16 cellular contexts compared by ENCODE assay signal in genomic region chr11:128214263-128214662, GRCh38.
A peak's percentile ranks its signal among the peaks of the same experiment; 100 is the strongest.
DNase-seq lines count a peak whose midpoint lies in the region; ATAC-seq and TF ChIP-seq lines count a peak whose summit lies in the region.
"Had no signal": no experiment of that assay in that cellular context is flagged by ENCODE, and none has a peak within 500 bp of the region (broad histone marks: within the 10 kb centered on the region; RNA-seq: fewer than 3 reads in every experiment).

No MANE protein-coding gene starts in this region.

- ATAC-seq in PC-3 (no peak), GM21737 (IDR thresholded peaks at IDR 0.05; ENCODE audit: unreplicated experiment) (no peak)
- ATAC-seq: HepG2 had no signal

- H3K79me2 ChIP-seq in trophoblast cell (ENCODE audit: control insufficient read depth, insufficient read depth, low read length, poor library complexity) (no peaks in the 10 kb centered on the region), PC-3 (ENCODE audit: low read length) (no peaks in the 10 kb centered on the region)

- H2BK5ac ChIP-seq in trophoblast cell (ENCODE audit: low read depth, low read length, poor library complexity): no peak overlapping the region

- DNase-seq in M059J (ENCODE audit: low read depth) (peak; percentile 23), astrocyte of the hippocampus (ENCODE audit: low read depth, low spot score) (peak; percentile 42), trophoblast cell (no peak), NCI-H2107 treated with DMSO at 0.1 percent for 48 hours (lab: John Stamatoyannopoulos, UW; ENCODE audit: unreplicated experiment) (no peak), PC-3 (no peak)
- no peak for DNase-seq in activated CD4-positive, alpha-beta T cell treated with anti-CD3 and anti-CD28 coated beads for 1 hour
- DNase-seq: ACHN; BE2C; C1 segment of cervical spinal cord; CD4-positive, CD25-positive, alpha-beta regulatory T cell; CD8-positive, alpha-beta memory T cell; COR-L47; GDM1; H9 had no signal

- no peaks in the 10 kb centered on the region for H4K20me1 ChIP-seq in PC-3 (ENCODE audit: low read length)

- peak overlapping the region; percentile 5 for H2BK12ac ChIP-seq in trophoblast cell (ENCODE audit: low read length)

- H4K8ac ChIP-seq in trophoblast cell (ENCODE audit: low read depth, low read length): no peak overlapping the region

- CTCF ChIA-PET in PC-3 (lab: Charles Lee): no interaction called here

- H2AFZ ChIP-seq in trophoblast cell (ENCODE audit: insufficient read depth, low read length, poor library complexity): no peak overlapping the region
- H2AFZ ChIP-seq in PC-3 (ENCODE audit: low read length): no peak overlapping the region

- H3K27ac ChIP-seq in trophoblast cell (ENCODE audit: low read depth, low read length) (no peak overlapping the region), PC-3 (ENCODE audit: low read length) (no peak overlapping the region)

- peaks cover 7% of the 10 kb centered on the region for H3K9me3 ChIP-seq in trophoblast cell (ENCODE audit: insufficient read depth, low read depth, low read length)
- H3K9me3 ChIP-seq in PC-3 (ENCODE audit: low read length): no peaks in the 10 kb centered on the region
- H3K9me3 ChIP-seq: BE2C had no signal

- H4K12ac ChIP-seq in trophoblast cell (ENCODE audit: low read depth, low read length): no peak overlapping the region

- H3K4me2 ChIP-seq in trophoblast cell (ENCODE audit: low read length) (no peak overlapping the region), PC-3 (ENCODE audit: low read length) (no peak overlapping the region)

- no peak overlapping the region for H3K18ac ChIP-seq in trophoblast cell (ENCODE audit: low read length)

- TF ChIP-seq CTCF in PC-3 (conservative IDR thresholded peaks at IDR 0.05; ENCODE audit: low read depth, low read length): no peak

- no peak overlapping the region for H3K23ac ChIP-seq in trophoblast cell (ENCODE audit: low read length)

- H3K79me1 ChIP-seq in trophoblast cell (ENCODE audit: low read length): peaks cover 17% of the 10 kb centered on the region

- no peak overlapping the region for H2AK5ac ChIP-seq in trophoblast cell (ENCODE audit: low read length)

- no peaks in the 10 kb centered on the region for H3K9me2 ChIP-seq in PC-3 (replicated peaks; ENCODE audit: low read length)

- H2BK120ac ChIP-seq in trophoblast cell (ENCODE audit: insufficient read depth, low read length, poor library complexity): peak overlapping the region; percentile 0

- H4K91ac ChIP-seq in trophoblast cell (ENCODE audit: low read depth, low read length): peak overlapping the region; percentile 64

- intact Hi-C loops in PC-3 (cut with micrococcal nuclease): no loop called here

- POLR2A ChIA-PET in PC-3 (lab: Charles Lee; ENCODE audit: unreplicated experiment): no interaction called here

- no peaks in the 10 kb centered on the region for H3K4me1 ChIP-seq in trophoblast cell (ENCODE audit: control insufficient read depth in 1 of 2, insufficient read depth in 2 of 2, low read length in 2 of 2)
- peaks cover 24% of the 10 kb centered on the region for H3K4me1 ChIP-seq in PC-3 (ENCODE audit: insufficient read depth, low read length)
- H3K4me1 ChIP-seq: BE2C had no signal

- no peak overlapping the region for H3K4me3 ChIP-seq in trophoblast cell (ENCODE audit: low read depth, low read length)
- H3K4me3 ChIP-seq in PC-3 (ENCODE audit: low read length): no peak overlapping the region

- H3K9ac ChIP-seq in trophoblast cell (ENCODE audit: low read length) (no peak overlapping the region), PC-3 (ENCODE audit: low read length) (no peak overlapping the region)

- no TSS peak for BruUV-seq in PC-3 (replicated peaks; lab: Mats Ljungman, UMichigan)

- H3K27me3 ChIP-seq in trophoblast cell (ENCODE audit: insufficient read depth, low read length) (no peaks in the 10 kb centered on the region), PC-3 (ENCODE audit: low read length) (no peaks in the 10 kb centered on the region)
- H3K27me3 ChIP-seq: BE2C had no signal

- H3K36me3 ChIP-seq in trophoblast cell (ENCODE audit: control insufficient read depth in 1 of 2, insufficient read depth in 2 of 2, low read length in 2 of 2) (peaks cover 3 to 6% of the 10 kb centered on the region in 2 experiments), PC-3 (ENCODE audit: low read depth, low read length) (no peaks in the 10 kb centered on the region)
- H3K36me3 ChIP-seq: BE2C had no signal

- H3F3A ChIP-seq in PC-3 (ENCODE audit: low read length, unreplicated experiment): peaks cover 7% of the 10 kb centered on the region

- H3K14ac ChIP-seq in trophoblast cell (ENCODE audit: low read length): no peak overlapping the region

- H3K4ac ChIP-seq in trophoblast cell (ENCODE audit: low read depth, low read length): no peak overlapping the region

- WGBS in trophoblast cell (ENCODE audit: extremely low coverage, insufficient coverage, insufficient read length): no CpG with 5 or more reads among the region's 9 CpGs

Comparison
In these comparisons a context has a peak if more than half of its experiments do, and no peak if none do; other contexts are left out.
1. DNase-seq: peak in M059J (single experiment) and astrocyte of the hippocampus (single experiment); none in trophoblast cell (0 of 2), activated CD4-positive, alpha-beta T cell treated with anti-CD3 and anti-CD28 coated beads for 1 hour (single experiment), NCI-H2107 treated with DMSO at 0.1 percent for 48 hours (single experiment) and PC-3 (single experiment).